8 cellular contexts compared by ENCODE assay signal in genomic region chr1:156052862-156053769, GRCh38. TPM values are rescaled to one million over a fixed set of nuclear protein-coding genes. Genes with fewer than 3 reads are reported as not detected.
DNase-seq lines count a peak whose midpoint lies in the region; ATAC-seq and TF ChIP-seq lines count a peak whose summit lies in the region.

No MANE protein-coding gene starts in this region.

- H3K27me3 ChIP-seq in CD4-positive, alpha-beta memory T cell (ENCODE audit: insufficient read depth, low read length): no peaks in the 10 kb centered on the region
- H3K27me3 ChIP-seq in mesenchymal stem cell (ENCODE audit: control insufficient read depth in 1 of 2, insufficient read depth in 1 of 2, low read length in 2 of 2): no peaks in the 10 kb centered on the region

- H2BK5ac ChIP-seq in mesenchymal stem cell (ENCODE audit: low read depth, low read length, poor library complexity, severe bottlenecking): no peak overlapping the region

- H3K27me3 Mint-ChIP-seq in CD4-positive, alpha-beta memory T cell: no peaks in the 10 kb centered on the region
- no peaks in the 10 kb centered on the region; the same call in 1 of the 2 replicates for H3K27me3 Mint-ChIP-seq in HFFc6 (ENCODE audit: insufficient read depth)
- no peaks in the 10 kb centered on the region for H3K27me3 Mint-ChIP-seq in activated CD8-positive, alpha-beta T cell treated with anti-CD3 and anti-CD28 coated beads, Interleukin-2, amount 10 ng/mL, durations not matched to agents 7 days and 5 days (ENCODE audit: low read depth)

- peak overlapping the region; percentile 1 for H4K91ac ChIP-seq in mesenchymal stem cell (ENCODE audit: low read length)

- peak overlapping the region; percentile 83 for H3K9ac ChIP-seq in mesenchymal stem cell (ENCODE audit: low read length)

- DNase-seq in CD4-positive, alpha-beta memory T cell: peak; percentile 55 to 81 (median 59)
- DNase-seq in HFFc6 (peak; percentile 65), NCI-H748 (lab: John Stamatoyannopoulos, UW; ENCODE audit: unreplicated experiment) (peak; percentile 71), mesenchymal stem cell (peak; percentile 86)
- peak; percentile 75 for DNase-seq in activated CD8-positive, alpha-beta T cell treated with anti-CD3 and anti-CD28 coated beads, Interleukin-2, amount 10 ng/mL, durations not matched to agents 7 days and 5 days
- peak; percentile 61 for DNase-seq in effector CD4-positive, alpha-beta T cell
- DNase-seq in stimulated activated CD8-positive, alpha-beta memory T cell treated with anti-CD3 and anti-CD28 coated beads, Interleukin-12 subunit alpha, Interleukin-12 subunit beta, amount 100 ng/mL, for 24 hours (ENCODE audit: extremely low read depth): peak; percentile 40

- peaks cover 10 to 38% of the 10 kb centered on the region in 2 donors for H3K36me3 Mint-ChIP-seq in CD4-positive, alpha-beta memory T cell
- peaks cover 13% of the 10 kb centered on the region for H3K36me3 Mint-ChIP-seq in HFFc6 (ENCODE audit: low read depth)
- H3K36me3 Mint-ChIP-seq in activated CD8-positive, alpha-beta T cell treated with anti-CD3 and anti-CD28 coated beads, Interleukin-2, amount 10 ng/mL, durations not matched to agents 7 days and 5 days (ENCODE audit: low read depth): peaks cover 21% of the 10 kb centered on the region

- peak overlapping the region; percentile 14 to 61 for H3K4me3 ChIP-seq in CD4-positive, alpha-beta memory T cell (ENCODE audit: low read length in 2 of 2)
- peak overlapping the region; percentile 86 to 92 for H3K4me3 ChIP-seq in mesenchymal stem cell (ENCODE audit: insufficient read depth in 1 of 2, low read depth in 1 of 2, low read length in 2 of 2)

- POLR2A ChIA-PET in CD4-positive, alpha-beta memory T cell (lab: Charles Lee; ENCODE audit: partially characterized antibody): interaction anchor here (1.0 to 1.9 kb wide), 2 partner anchors 8 to 32 kb away, joined by 4 to 11 read pairs; partner anchors contain the start of gene SSR2
- POLR2A ChIA-PET in activated CD8-positive, alpha-beta T cell treated with anti-CD3 and anti-CD28 coated beads, Interleukin-2, amount 10 ng/mL, durations not matched to agents 7 days and 5 days (lab: Charles Lee): no interaction called here

- H3K27ac Mint-ChIP-seq in CD4-positive, alpha-beta memory T cell: peak overlapping the region; percentile 62 to 96 (median 90)
- peak overlapping the region; percentile 76 for H3K27ac Mint-ChIP-seq in HFFc6
- peak overlapping the region; percentile 80 for H3K27ac Mint-ChIP-seq in activated CD8-positive, alpha-beta T cell treated with anti-CD3 and anti-CD28 coated beads, Interleukin-2, amount 10 ng/mL, durations not matched to agents 7 days and 5 days

- H3K4me1 ChIP-seq in CD4-positive, alpha-beta memory T cell (ENCODE audit: insufficient read depth, low read length): peaks cover 17% of the 10 kb centered on the region
- peaks cover 12% of the 10 kb centered on the region for H3K4me1 ChIP-seq in mesenchymal stem cell (ENCODE audit: control insufficient read depth, insufficient read depth, low read depth, low read length)

- H3K18ac ChIP-seq in mesenchymal stem cell (ENCODE audit: low read depth in 1 of 2, low read length in 2 of 2): peak overlapping the region; percentile 29 to 95

- ATAC-seq in activated CD8-positive, alpha-beta T cell treated with anti-CD3 and anti-CD28 coated beads, Interleukin-2, amount 10 ng/mL, durations not matched to agents 7 days and 5 days: peak; percentile 41
- no peak for ATAC-seq in HG03469 (IDR thresholded peaks at IDR 0.05; ENCODE audit: unreplicated experiment)

- peak overlapping the region; percentile 84 for H3K27ac ChIP-seq in CD4-positive, alpha-beta memory T cell (ENCODE audit: low read depth, low read length)
- peak overlapping the region; percentile 15 for H3K27ac ChIP-seq in mesenchymal stem cell (ENCODE audit: low read length, poor library complexity, severe bottlenecking)

- H2AFZ ChIP-seq in mesenchymal stem cell (ENCODE audit: low read depth, low read length): peak overlapping the region; percentile 80

- TF ChIP-seq CTCF in HFFc6 (IDR thresholded peaks at IDR 0.05): peak; percentile 56

- 1% methylated on average over 35 of the region's 63 CpGs for WGBS in mesenchymal stem cell

- no peak overlapping the region for H2BK15ac ChIP-seq in mesenchymal stem cell (ENCODE audit: low read depth, poor library complexity, severe bottlenecking)

- peak overlapping the region in 1 of 2 experiments; percentile 5 for H3K4ac ChIP-seq in mesenchymal stem cell (ENCODE audit: low read depth in 1 of 2, low read length in 2 of 2)

- intact Hi-C loops in CD4-positive, alpha-beta memory T cell (cut with micrococcal nuclease): loop anchor here (1.0 to 5.0 kb wide), 3 partner anchors 33 to 115 kb away; partner anchors contain the start of gene SSR2

- H3K14ac ChIP-seq in mesenchymal stem cell (ENCODE audit: low read length in 2 of 2): peak overlapping the region in 1 of 2 experiments; percentile 93

- no peak overlapping the region for H2AK5ac ChIP-seq in mesenchymal stem cell (ENCODE audit: low read length, severe bottlenecking)

- no peak overlapping the region for H2BK120ac ChIP-seq in mesenchymal stem cell (ENCODE audit: low read depth, low read length)

- no peaks in the 10 kb centered on the region for H3K9me3 ChIP-seq in CD4-positive, alpha-beta memory T cell (ENCODE audit: control insufficient read depth in 1 of 2, low read length in 2 of 2)
- no peaks in the 10 kb centered on the region for H3K9me3 ChIP-seq in mesenchymal stem cell (ENCODE audit: control insufficient read depth, low read length)

- peak overlapping the region; percentile 90 to 96 (median 94) for H3K4me3 Mint-ChIP-seq in CD4-positive, alpha-beta memory T cell
- H3K4me3 Mint-ChIP-seq in HFFc6: peak overlapping the region; percentile 93
- peak overlapping the region; percentile 91 for H3K4me3 Mint-ChIP-seq in activated CD8-positive, alpha-beta T cell treated with anti-CD3 and anti-CD28 coated beads, Interleukin-2, amount 10 ng/mL, durations not matched to agents 7 days and 5 days

- H3K4me1 Mint-ChIP-seq in CD4-positive, alpha-beta memory T cell: peaks cover 13 to 51% (median 30%) of the 10 kb centered on the region in 4 donors
- peaks cover 36% of the 10 kb centered on the region for H3K4me1 Mint-ChIP-seq in HFFc6 (ENCODE audit: low read depth)
- H3K4me1 Mint-ChIP-seq in activated CD8-positive, alpha-beta T cell treated with anti-CD3 and anti-CD28 coated beads, Interleukin-2, amount 10 ng/mL, durations not matched to agents 7 days and 5 days (ENCODE audit: low read depth): peaks cover 23% of the 10 kb centered on the region

- peaks cover 13% of the 10 kb centered on the region for H3K36me3 ChIP-seq in CD4-positive, alpha-beta memory T cell (ENCODE audit: insufficient read depth, low read length)
- peaks cover 37 to 39% of the 10 kb centered on the region in 2 experiments for H3K36me3 ChIP-seq in mesenchymal stem cell (ENCODE audit: control insufficient read depth in 1 of 2, insufficient read depth in 2 of 2, low read depth in 1 of 2, low read length in 2 of 2)

- H2BK12ac ChIP-seq in mesenchymal stem cell (ENCODE audit: low read length in 2 of 2): peak overlapping the region in 1 of 2 experiments; percentile 19

- CTCF ChIA-PET in CD4-positive, alpha-beta memory T cell (lab: Charles Lee; ENCODE audit: partially characterized antibody): interaction anchor here (1.0 to 1.3 kb wide), 5 partner anchors 13 to 83 kb away, joined by 3 to 5 read pairs (median 4); no protein-coding TSS in a partner anchor
- CTCF ChIA-PET in activated CD8-positive, alpha-beta T cell treated with anti-CD3 and anti-CD28 coated beads, Interleukin-2, amount 10 ng/mL, durations not matched to agents 7 days and 5 days (lab: Charles Lee): interaction anchor here (0.9 to 2.4 kb wide), 11 partner anchors 10 to 228 kb away, joined by 3 to 12 read pairs (median 4); partner anchors contain the start of genes ARHGEF2 and SYT11

- peak overlapping the region; percentile 84 for H3K4me2 ChIP-seq in mesenchymal stem cell (ENCODE audit: low read length, poor library complexity, severe bottlenecking)

- H4K8ac ChIP-seq in mesenchymal stem cell (ENCODE audit: low read length): no peak overlapping the region

- H3K23ac ChIP-seq in mesenchymal stem cell (ENCODE audit: low read length in 2 of 2): peak overlapping the region in 1 of 2 experiments; percentile 61

- H3K79me1 ChIP-seq in mesenchymal stem cell (replicated peaks; ENCODE audit: low read length, poor library complexity, severe bottlenecking): peaks cover 37% of the 10 kb centered on the region

- H3K9me3 Mint-ChIP-seq in CD4-positive, alpha-beta memory T cell: peaks cover 0 to 3% (median 0%) of the 10 kb centered on the region in 8 donors
- H3K9me3 Mint-ChIP-seq in HFFc6: no peaks in the 10 kb centered on the region
- H3K9me3 Mint-ChIP-seq in activated CD8-positive, alpha-beta T cell treated with anti-CD3 and anti-CD28 coated beads, Interleukin-2, amount 10 ng/mL, durations not matched to agents 7 days and 5 days (ENCODE audit: insufficient read depth): no peaks in the 10 kb centered on the region

RNA-seq across cellular contexts. Expression of gene UBQLN4, which starts 0.5 kb away (rescaled TPM):
- total RNA-seq in CD4-positive, alpha-beta memory T cell: 10 to 100 TPM; 38.0 to 39.5 TPM
- 10 to 100 TPM in 1 of 2 donors, 1 to 10 TPM in 1; 8.9 to 12.7 TPM for polyA plus RNA-seq in CD4-positive, alpha-beta memory T cell
- 10 to 100 TPM; 31.6 to 36.0 (median 32.9) TPM for total RNA-seq in HFFc6 (2021; fragmentation: NEBNext Ultra II Directional; extraction: Animal tissue kit (Norgen Biotek cat#: 25700))
- 10 to 100 TPM; 32.8 to 33.3 TPM for total RNA-seq in activated CD8-positive, alpha-beta T cell treated with anti-CD3 and anti-CD28 coated beads, Interleukin-2, amount 10 ng/mL, durations not matched to agents 7 days and 5 days
- polyA plus RNA-seq in mesenchymal stem cell (2013, experiment 1 of 2): 21.8 TPM
- polyA plus RNA-seq in mesenchymal stem cell (2013, experiment 2 of 2): 21.1 TPM

RNA-seq across cellular contexts. Expression of gene LAMTOR2, which starts 1.5 kb away (rescaled TPM):
- total RNA-seq in CD4-positive, alpha-beta memory T cell: 10 to 100 TPM; 33.0 to 35.5 TPM
- 100 to 1,000 TPM; 136 to 151 TPM for polyA plus RNA-seq in CD4-positive, alpha-beta memory T cell
- 10 to 100 TPM; 48.5 to 73.6 (median 62.5) TPM for total RNA-seq in HFFc6 (2021; fragmentation: NEBNext Ultra II Directional; extraction: Animal tissue kit (Norgen Biotek cat#: 25700))
- total RNA-seq in activated CD8-positive, alpha-beta T cell treated with anti-CD3 and anti-CD28 coated beads, Interleukin-2, amount 10 ng/mL, durations not matched to agents 7 days and 5 days: 10 to 100 TPM; 72.4 to 74.1 TPM
- 87.6 TPM for polyA plus RNA-seq in mesenchymal stem cell (2013, experiment 1 of 2)
- polyA plus RNA-seq in mesenchymal stem cell (2013, experiment 2 of 2): 91.2 TPM

RNA-seq across cellular contexts. Expression of gene RAB25, which starts 7.8 kb away (rescaled TPM):
- total RNA-seq in CD4-positive, alpha-beta memory T cell: 1 to 10 TPM in 1 of 2 experiments, under 1 TPM in 1; 0.53 to 1.5 TPM
- polyA plus RNA-seq in CD4-positive, alpha-beta memory T cell: 1 to 10 TPM; 5.9 to 6.6 TPM
- not detected for total RNA-seq in HFFc6 (2021; fragmentation: NEBNext Ultra II Directional; extraction: Animal tissue kit (Norgen Biotek cat#: 25700))
- under 1 TPM in 1 of 2 experiments, not detected in 1; 0.50 TPM for total RNA-seq in activated CD8-positive, alpha-beta T cell treated with anti-CD3 and anti-CD28 coated beads, Interleukin-2, amount 10 ng/mL, durations not matched to agents 7 days and 5 days
- not detected for polyA plus RNA-seq in mesenchymal stem cell (2013, experiment 1 of 2)
- not detected for polyA plus RNA-seq in mesenchymal stem cell (2013, experiment 2 of 2)

RNA-seq across cellular contexts. Expression of gene MEX3A, which starts 29.1 kb away (rescaled TPM):
- total RNA-seq in CD4-positive, alpha-beta memory T cell: not detected
- not detected for polyA plus RNA-seq in CD4-positive, alpha-beta memory T cell
- 1 to 10 TPM; 1.4 to 3.1 (median 2.2) TPM for total RNA-seq in HFFc6 (2021; fragmentation: NEBNext Ultra II Directional; extraction: Animal tissue kit (Norgen Biotek cat#: 25700))
- total RNA-seq in activated CD8-positive, alpha-beta T cell treated with anti-CD3 and anti-CD28 coated beads, Interleukin-2, amount 10 ng/mL, durations not matched to agents 7 days and 5 days: under 1 TPM; 0.05 TPM
- polyA plus RNA-seq in mesenchymal stem cell (2013, experiment 1 of 2): 10.4 TPM
- polyA plus RNA-seq in mesenchymal stem cell (2013, experiment 2 of 2): 10.7 TPM

RNA-seq across cellular contexts. Expression of gene SSR2, which starts 32.4 kb away (rescaled TPM):
- 100 to 1,000 TPM; 252 to 276 TPM for total RNA-seq in CD4-positive, alpha-beta memory T cell
- polyA plus RNA-seq in CD4-positive, alpha-beta memory T cell: 100 to 1,000 TPM; 349 to 442 TPM
- 100 to 1,000 TPM; 341 to 419 (median 374) TPM for total RNA-seq in HFFc6 (2021; fragmentation: NEBNext Ultra II Directional; extraction: Animal tissue kit (Norgen Biotek cat#: 25700))
- 100 to 1,000 TPM; 216 to 233 TPM for total RNA-seq in activated CD8-positive, alpha-beta T cell treated with anti-CD3 and anti-CD28 coated beads, Interleukin-2, amount 10 ng/mL, durations not matched to agents 7 days and 5 days
- 523 TPM for polyA plus RNA-seq in mesenchymal stem cell (2013, experiment 1 of 2)
- 523 TPM for polyA plus RNA-seq in mesenchymal stem cell (2013, experiment 2 of 2)
